Comparison of ENCODE assay signal across 8 cellular contexts in genomic region chr2:20661028-20661980, GRCh38. TPM values are rescaled to one million over a fixed set of nuclear protein-coding genes. Genes with fewer than 3 reads are reported as not detected.
DNase-seq lines count a peak whose midpoint lies in the region; ATAC-seq and TF ChIP-seq lines count a peak whose summit lies in the region.

No MANE protein-coding gene starts in this region.

- peak; percentile 68 for ATAC-seq in GM21619 (IDR thresholded peaks at IDR 0.05; ENCODE audit: unreplicated experiment)

- H3K4me3 ChIP-seq in KMS-11 (IDR thresholded peaks at IDR 0.05; ENCODE audit: insufficient read depth, low read depth, low read length) (no peak overlapping the region), SK-N-MC (no peak overlapping the region)

- H3K27ac Mint-ChIP-seq in glutamatergic neuron (ENCODE audit: unreplicated experiment) = no peak overlapping the region

- H4K20me1 ChIP-seq in KMS-11 (ENCODE audit: insufficient read depth) = no peaks in the 10 kb centered on the region

- H3K4me2 ChIP-seq in KMS-11 = no peak overlapping the region

- H3K27me3 ChIP-seq in KMS-11 (ENCODE audit: insufficient read depth, low read depth) = no peaks in the 10 kb centered on the region

- no peaks in the 10 kb centered on the region for H3K36me3 Mint-ChIP-seq in glutamatergic neuron (ENCODE audit: unreplicated experiment)

- intact Hi-C loops in posterior vena cava (cut with DNase I) = loop anchor here (5.0 to 10.0 kb wide), 3 partner anchors 301 to 463 kb away; partner anchors contain the start of gene TDRD15 (in 1 of the 2)

- H3K4me3 Mint-ChIP-seq in glutamatergic neuron (ENCODE audit: unreplicated experiment) = no peak overlapping the region

- H3K4me1 ChIP-seq in KMS-11 (ENCODE audit: low read depth, poor library complexity, severe bottlenecking) = no peaks in the 10 kb centered on the region

- no peaks in the 10 kb centered on the region for H3K79me2 ChIP-seq in KMS-11 (ENCODE audit: insufficient read depth, low read depth)

- peaks cover 11% of the 10 kb centered on the region for H3K27me3 Mint-ChIP-seq in glutamatergic neuron (ENCODE audit: unreplicated experiment)

- H3K4me1 Mint-ChIP-seq in glutamatergic neuron (ENCODE audit: low read depth, unreplicated experiment) = peaks cover 12% of the 10 kb centered on the region

- in situ Hi-C loops in G401 (cut with HindIII; ENCODE audit: low sequenced_read_pairs) = no loop called here

- 0 out of 2 replicates have a peak overlapping the region, but pooled peaks have one; percentile 27 for H2AFZ ChIP-seq in KMS-11 (ENCODE audit: low read depth)

- TF ChIP-seq CTCF in KMS-11 (conservative IDR thresholded peaks at IDR 0.05; ENCODE audit: low read depth, low read length) (peak; percentile 94), glutamatergic neuron (IDR thresholded peaks at IDR 0.05; ENCODE audit: partially characterized antibody, unreplicated experiment) (peak; percentile 93)

- H3K27ac ChIP-seq in KMS-11 (no peak overlapping the region), SK-N-MC (no peak overlapping the region)

- peaks cover 1% of the 10 kb centered on the region for H3K9me3 Mint-ChIP-seq in glutamatergic neuron (ENCODE audit: unreplicated experiment)

- H3K9me3 ChIP-seq in SK-N-MC (ENCODE audit: low read depth, low read length) = no peaks in the 10 kb centered on the region

- H3K36me3 ChIP-seq in KMS-11 (ENCODE audit: insufficient read depth) (no peaks in the 10 kb centered on the region), SK-N-MC (ENCODE audit: insufficient read depth, low read length) (no peaks in the 10 kb centered on the region)

- no peak overlapping the region for H3K9ac ChIP-seq in KMS-11
- no peak overlapping the region for H3K9ac ChIP-seq in SK-N-MC (ENCODE audit: insufficient read length)

- peak; percentile 86 for DNase-seq in G401 (ENCODE audit: low spot score)
- peak; percentile 24 for DNase-seq in SK-N-MC (ENCODE audit: low read depth, low spot score)
- DNase-seq in activated naive CD4-positive, alpha-beta T cell treated with anti-CD3 and anti-CD28 coated beads, Interleukin-2, amount 50 U/mL, for 16 hours = peak; percentile 55
- peak; percentile 77 for DNase-seq in glutamatergic neuron
- DNase-seq in posterior vena cava (ENCODE audit: low spot score) = peak; percentile 87
- no peak for DNase-seq in NCI-H1048 (lab: John Stamatoyannopoulos, UW)

RNA-seq across cellular contexts. Expression of gene GDF7, which starts 5.6 kb away (rescaled TPM):
- 0.37 and 1.2 TPM in 2 replicates for total RNA-seq in G401 (2014; rRNA removed; shearing (Covaris generic))
- not detected for total RNA-seq in glutamatergic neuron (ENCODE audit: unreplicated experiment)
- 1 to 10 TPM; 3.6 to 3.8 TPM for total RNA-seq in posterior vena cava

RNA-seq across cellular contexts. Expression of gene HS1BP3, which starts 10.4 kb away (rescaled TPM):
- total RNA-seq in G401 (2014; rRNA removed; shearing (Covaris generic)) = 47.6 and 53.7 TPM in 2 replicates
- total RNA-seq in glutamatergic neuron (ENCODE audit: unreplicated experiment) (23.8 TPM), posterior vena cava (10 to 100 TPM; 37.1 to 41.8 TPM)
